Comparison of ENCODE assay signal across 9 cellular contexts in genomic region chr11:12199231-12199948, GRCh38.
A peak's percentile ranks its signal among the peaks of the same experiment; 100 is the strongest.
DNase-seq lines count a peak whose midpoint lies in the region; ATAC-seq and TF ChIP-seq lines count a peak whose summit lies in the region.
"Had no signal": no experiment of that assay in that cellular context is flagged by ENCODE, and none has a peak within 500 bp of the region (broad histone marks: within the 10 kb centered on the region; RNA-seq: fewer than 3 reads in every experiment).

No MANE protein-coding gene starts in this region.

- in situ Hi-C loops in brain microvascular endothelial cell (cut with HindIII; ENCODE audit: low pct_ligation_motif_present, low sequenced_read_pairs): no loop called here

- peaks cover 0 to 61% (median 43%) of the 10 kb centered on the region in 4 donors for H3K4me1 ChIP-seq in sigmoid colon

- H3K36me3 ChIP-seq in brain microvascular endothelial cell (replicated peaks) (peaks cover 63% of the 10 kb centered on the region), sigmoid colon (peaks cover 0 to 3% (median 0%) of the 10 kb centered on the region in 4 donors)

- H3K27ac ChIP-seq in brain microvascular endothelial cell (peak overlapping the region; percentile 99), sigmoid colon (peak overlapping the region; percentile 54 to 85 (median 70))

- no peak overlapping the region for H3K4me3 ChIP-seq in brain microvascular endothelial cell (ENCODE audit: low read depth, low read length)
- no peak overlapping the region for H3K4me3 ChIP-seq in sigmoid colon

- H3K9me3 ChIP-seq in sigmoid colon: no peaks in the 10 kb centered on the region

- ATAC-seq in HG02588 (IDR thresholded peaks at IDR 0.05; ENCODE audit: unreplicated experiment): no peak
- no peak for ATAC-seq in GM21367 (IDR thresholded peaks at IDR 0.05; ENCODE audit: unreplicated experiment)

- DNase-seq in NCI-H2081 (lab: John Stamatoyannopoulos, UW) (peak; percentile 36 to 77), NCI-H2081 treated with DMSO at 0.1 percent for 48 hours (lab: John Stamatoyannopoulos, UW) (no peak), NCI-H345 (lab: John Stamatoyannopoulos, UW) (peak; percentile 50), brain microvascular endothelial cell (no peak), sigmoid colon (no peak), 8988T (no peak)
- DNase-seq: Kasumi-1 had no signal

- 26 to 63% methylated on average over 13 of the region's 13 CpGs for WGBS in sigmoid colon, 2 donors

- TF ChIP-seq CTCF in brain microvascular endothelial cell (IDR thresholded peaks at IDR 0.05; ENCODE audit: low read depth, low read length, missing control alignments): no peak
- no peak for TF ChIP-seq CTCF in sigmoid colon (IDR thresholded peaks at IDR 0.05)

- H3K27me3 ChIP-seq in brain microvascular endothelial cell (replicated peaks) (no peaks in the 10 kb centered on the region), sigmoid colon (no peaks in the 10 kb centered on the region)

- intact Hi-C loops in sigmoid colon (cut with DNase I): no loop called here

- no peak for TF ChIP-seq POLR2A in sigmoid colon (IDR thresholded peaks at IDR 0.05)

- TF ChIP-seq EP300 in sigmoid colon (IDR thresholded peaks at IDR 0.05): no peak

Comparison
In these comparisons a context has a peak if more than half of its experiments do, and no peak if none do; other contexts are left out.
1. DNase-seq: peak in NCI-H2081 (2 of 2) and NCI-H345 (single experiment); none in NCI-H2081 treated with DMSO at 0.1 percent for 48 hours (single experiment), brain microvascular endothelial cell (single experiment), sigmoid colon (single experiment) and 8988T (single experiment).